ENCODE assay signal across 1 cellular context in the genomic region with DNA sequence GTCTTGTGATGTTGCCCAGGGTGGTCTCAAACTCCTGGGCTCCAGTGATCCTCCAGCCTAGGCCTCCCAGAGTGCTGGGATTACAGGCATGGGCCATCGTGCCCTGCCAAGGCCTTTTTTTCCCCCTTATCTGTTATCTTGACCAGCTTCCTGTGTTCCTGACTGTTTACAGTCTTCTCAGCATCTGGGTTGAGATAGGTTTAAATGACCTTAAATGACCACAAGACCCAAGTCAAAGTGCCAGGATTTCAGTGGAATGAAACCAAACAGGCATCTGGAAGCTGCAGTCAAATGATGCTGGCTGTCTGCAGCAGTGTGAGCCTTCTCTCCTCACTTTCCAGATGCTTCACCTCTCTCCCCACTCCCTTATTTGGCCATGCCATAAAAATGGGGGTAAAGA.
TF ChIP-seq lines count a peak whose summit lies in the region.

No MANE protein-coding gene starts in this region.

TF ChIP-seq in GM23338, 12 proteins besides CTCF, POLR2A, EP300 and RAD21:
- TF ChIP-seq ZNF462 (CRISPR knock-in tag; IDR thresholded peaks at IDR 0.05) (no peak), NANOG (IDR thresholded peaks at IDR 0.05; ENCODE audit: borderline replicate concordance) (no peak), ZNF331 (CRISPR knock-in tag; IDR thresholded peaks at IDR 0.05; ENCODE audit: low read depth) (no peak), EZH2phosphoT487 (IDR thresholded peaks at IDR 0.05; ENCODE audit: unreplicated experiment) (no peak), EZH2 (IDR thresholded peaks at IDR 0.05; ENCODE audit: low read depth, unreplicated experiment) (no peak), POLR2AphosphoS5 (IDR thresholded peaks at IDR 0.05; ENCODE audit: low read depth) (no peak), STAT1 (IDR thresholded peaks at IDR 0.05; ENCODE audit: unreplicated experiment) (no peak), CREB1 (CRISPR knock-in tag; IDR thresholded peaks at IDR 0.05; ENCODE audit: low read depth) (no peak), JUNB (IDR thresholded peaks at IDR 0.05; ENCODE audit: unreplicated experiment) (no peak), ZNF114 (CRISPR knock-in tag; IDR thresholded peaks at IDR 0.05) (no peak)
- TF ChIP-seq, protein P1, sequence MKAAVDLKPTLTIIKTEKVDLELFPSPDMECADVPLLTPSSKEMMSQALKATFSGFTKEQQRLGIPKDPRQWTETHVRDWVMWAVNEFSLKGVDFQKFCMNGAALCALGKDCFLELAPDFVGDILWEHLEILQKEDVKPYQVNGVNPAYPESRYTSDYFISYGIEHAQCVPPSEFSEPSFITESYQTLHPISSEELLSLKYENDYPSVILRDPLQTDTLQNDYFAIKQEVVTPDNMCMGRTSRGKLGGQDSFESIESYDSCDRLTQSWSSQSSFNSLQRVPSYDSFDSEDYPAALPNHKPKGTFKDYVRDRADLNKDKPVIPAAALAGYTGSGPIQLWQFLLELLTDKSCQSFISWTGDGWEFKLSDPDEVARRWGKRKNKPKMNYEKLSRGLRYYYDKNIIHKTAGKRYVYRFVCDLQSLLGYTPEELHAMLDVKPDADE (IDR thresholded peaks at IDR 0.05) = no peak
- TF ChIP-seq, protein P2, sequence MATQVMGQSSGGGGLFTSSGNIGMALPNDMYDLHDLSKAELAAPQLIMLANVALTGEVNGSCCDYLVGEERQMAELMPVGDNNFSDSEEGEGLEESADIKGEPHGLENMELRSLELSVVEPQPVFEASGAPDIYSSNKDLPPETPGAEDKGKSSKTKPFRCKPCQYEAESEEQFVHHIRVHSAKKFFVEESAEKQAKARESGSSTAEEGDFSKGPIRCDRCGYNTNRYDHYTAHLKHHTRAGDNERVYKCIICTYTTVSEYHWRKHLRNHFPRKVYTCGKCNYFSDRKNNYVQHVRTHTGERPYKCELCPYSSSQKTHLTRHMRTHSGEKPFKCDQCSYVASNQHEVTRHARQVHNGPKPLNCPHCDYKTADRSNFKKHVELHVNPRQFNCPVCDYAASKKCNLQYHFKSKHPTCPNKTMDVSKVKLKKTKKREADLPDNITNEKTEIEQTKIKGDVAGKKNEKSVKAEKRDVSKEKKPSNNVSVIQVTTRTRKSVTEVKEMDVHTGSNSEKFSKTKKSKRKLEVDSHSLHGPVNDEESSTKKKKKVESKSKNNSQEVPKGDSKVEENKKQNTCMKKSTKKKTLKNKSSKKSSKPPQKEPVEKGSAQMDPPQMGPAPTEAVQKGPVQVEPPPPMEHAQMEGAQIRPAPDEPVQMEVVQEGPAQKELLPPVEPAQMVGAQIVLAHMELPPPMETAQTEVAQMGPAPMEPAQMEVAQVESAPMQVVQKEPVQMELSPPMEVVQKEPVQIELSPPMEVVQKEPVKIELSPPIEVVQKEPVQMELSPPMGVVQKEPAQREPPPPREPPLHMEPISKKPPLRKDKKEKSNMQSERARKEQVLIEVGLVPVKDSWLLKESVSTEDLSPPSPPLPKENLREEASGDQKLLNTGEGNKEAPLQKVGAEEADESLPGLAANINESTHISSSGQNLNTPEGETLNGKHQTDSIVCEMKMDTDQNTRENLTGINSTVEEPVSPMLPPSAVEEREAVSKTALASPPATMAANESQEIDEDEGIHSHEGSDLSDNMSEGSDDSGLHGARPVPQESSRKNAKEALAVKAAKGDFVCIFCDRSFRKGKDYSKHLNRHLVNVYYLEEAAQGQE (IDR thresholded peaks at IDR 0.05; ENCODE audit: unreplicated experiment) = no peak
